In the genomic region with DNA sequence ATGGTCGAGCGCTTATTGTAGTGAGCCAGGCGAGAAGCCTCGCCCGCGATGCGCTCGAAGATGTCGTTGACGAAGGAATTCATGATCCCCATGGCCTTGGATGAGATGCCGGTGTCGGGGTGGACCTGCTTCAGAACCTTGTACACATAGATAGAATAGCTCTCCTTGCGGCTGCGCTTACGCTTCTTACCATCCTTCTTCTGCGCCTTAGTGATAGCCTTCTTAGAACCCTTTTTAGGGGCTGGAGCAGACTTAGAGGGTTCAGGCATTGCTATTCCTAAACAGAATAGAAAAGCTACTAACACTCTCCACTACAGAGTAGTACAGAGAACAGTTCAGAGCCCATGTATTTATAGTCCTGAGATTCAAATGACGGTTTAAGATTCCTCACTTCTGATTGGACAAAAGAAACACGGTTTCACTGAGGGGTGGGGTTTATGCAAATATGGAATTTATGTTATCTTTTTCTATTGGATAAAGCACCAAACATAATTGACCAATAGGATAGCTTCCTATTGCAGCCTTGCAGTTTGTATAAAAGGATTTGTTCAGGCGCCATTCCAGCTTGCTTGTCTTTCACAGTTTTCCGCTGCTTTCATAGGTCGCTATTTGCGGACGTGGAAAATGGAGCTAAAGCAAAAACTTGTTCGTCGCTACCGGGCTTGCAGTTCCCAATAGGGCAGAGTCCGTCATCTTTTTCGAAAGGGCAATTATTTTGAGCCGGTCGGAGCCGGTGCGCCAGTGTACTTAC, we compare ENCODE assay signal across 8 cellular contexts.
DNase-seq lines count a peak whose midpoint lies in the region; ATAC-seq, FAIRE-seq and TF ChIP-seq lines count a peak whose summit lies in the region.

No MANE protein-coding gene starts in this region.

- H3K4me1 ChIP-seq in OCI-LY1 (ENCODE audit: insufficient read depth, low read length, severe bottlenecking), result peaks cover 49% of the 10 kb centered on the region
- H3K4me1 ChIP-seq in neuron (ENCODE audit: insufficient read depth, low read length), result no peaks in the 10 kb centered on the region

- no peaks in the 10 kb centered on the region for H3K36me3 ChIP-seq in OCI-LY1 (ENCODE audit: insufficient read depth, low read length)
- H3K36me3 ChIP-seq in neuron (ENCODE audit: insufficient read depth, low read length), result no peaks in the 10 kb centered on the region

- H3K9me3 ChIP-seq in OCI-LY1 (ENCODE audit: low read length) (no peaks in the 10 kb centered on the region), neuron (ENCODE audit: low read length) (no peaks in the 10 kb centered on the region)

- TF ChIP-seq CTCF in AG04449 (IDR thresholded peaks at IDR 0.05; ENCODE audit: insufficient read depth, low read length, missing control alignments) (no peak), OCI-LY1 (IDR thresholded peaks at IDR 0.05; ENCODE audit: low read length) (no peak), fibroblast of pulmonary artery (IDR thresholded peaks at IDR 0.05; ENCODE audit: low read length, missing control alignments) (no peak)

- H3F3A ChIP-seq in OCI-LY1 (ENCODE audit: insufficient read depth, low read length), result peaks cover 14% of the 10 kb centered on the region

- no peak overlapping the region for H2AFZ ChIP-seq in OCI-LY1 (ENCODE audit: low read length)
- H2AFZ ChIP-seq in neuron (ENCODE audit: low read depth, low read length), result no peak overlapping the region

- H3K27me3 ChIP-seq in OCI-LY1 (ENCODE audit: insufficient read depth, low read length) (no peaks in the 10 kb centered on the region), neuron (ENCODE audit: insufficient read depth, low read length) (no peaks in the 10 kb centered on the region)

- peak overlapping the region; percentile 99 for H3K27ac ChIP-seq in OCI-LY1 (ENCODE audit: low read depth, low read length, poor library complexity, severe bottlenecking)

- no peaks in the 10 kb centered on the region for H3K9me2 ChIP-seq in OCI-LY1 (ENCODE audit: low read depth, low read length)

- CTCF ChIA-PET in AG04449 (lab: Yijun Ruan, JAX), result interaction anchor here (0.7 to 3.8 kb wide), 6 partner anchors 12 to 54 kb away, joined by 4 to 25 read pairs (median 15); a partner anchor contains a TSS

- peak; percentile 72 for ATAC-seq in GM18870 (IDR thresholded peaks at IDR 0.05; ENCODE audit: unreplicated experiment)
- peak; percentile 50 for ATAC-seq in HG03108 (IDR thresholded peaks at IDR 0.05; ENCODE audit: unreplicated experiment)

- FAIRE-seq in urothelium cell line (lab: Jason Lieb, UNC), result no peak

- POLR2A ChIA-PET in AG04449 (lab: Yijun Ruan, JAX), result interaction anchor here (0.5 to 4.0 kb wide), 28 partner anchors 9 to 1824 kb away, joined by 3 to 98 read pairs (median 4); a partner anchor contains a TSS

- H3K9ac ChIP-seq in OCI-LY1 (ENCODE audit: low read length), result peak overlapping the region; percentile 87

- H3K4me2 ChIP-seq in OCI-LY1 (ENCODE audit: low read length), result peak overlapping the region; percentile 85

- DNase-seq in AG04449 (ENCODE audit: low read depth, low spot score) (peak; percentile 93), fibroblast of pulmonary artery (ENCODE audit: low read depth) (peak; percentile 99), urothelium cell line (ENCODE audit: low spot score) (no peak)
- DNase-seq in activated effector memory CD4-positive, alpha-beta T cell treated with Interleukin-2 at 50 U/mL for 16 hours, result peak; percentile 54

- peak overlapping the region; percentile 64 for H3K4me3 ChIP-seq in AG04449 (ENCODE audit: low read depth, low read length)
- H3K4me3 ChIP-seq in OCI-LY1 (ENCODE audit: low read depth, low read length, poor library complexity, severe bottlenecking), result peak overlapping the region; percentile 59
- H3K4me3 ChIP-seq in fibroblast of pulmonary artery (replicated peaks; ENCODE audit: low read depth, low read length), result peak overlapping the region; percentile 53
- peak overlapping the region; percentile 48 for H3K4me3 ChIP-seq in neuron (ENCODE audit: low read length)

- no peaks in the 10 kb centered on the region for H4K20me1 ChIP-seq in OCI-LY1 (ENCODE audit: insufficient read depth, low read length)

- no peaks in the 10 kb centered on the region for H3K79me2 ChIP-seq in OCI-LY1 (ENCODE audit: insufficient read depth, low read length)
